Comparison of ENCODE assay signal across 8 cellular contexts in genomic region chr5:149549461-149550266, GRCh38. TPM values are rescaled to one million over a fixed set of nuclear protein-coding genes. Genes with fewer than 3 reads are reported as not detected.
DNase-seq lines count a peak whose midpoint lies in the region; ATAC-seq and TF ChIP-seq lines count a peak whose summit lies in the region.

No MANE protein-coding gene starts in this region.

- DNase-seq in MM.1S (peak; percentile 52), T-helper 22 cell (ENCODE audit: low read depth) (peak; percentile 12), chondrocyte (ENCODE audit: low spot score) (no peak), lower lobe of right lung (no peak), foreskin melanocyte (no peak)
- peak; percentile 43 to 58 for DNase-seq in stimulated activated naive CD8-positive, alpha-beta T cell treated with anti-CD3 and anti-CD28 coated beads, Interleukin-15, amount 100 ng/mL, for 72 hours

- H3K9me2 ChIP-seq in DOHH2 (replicated peaks; ENCODE audit: control insufficient read depth, low read length): no peaks in the 10 kb centered on the region
- no peaks in the 10 kb centered on the region for H3K9me2 ChIP-seq in MM.1S (replicated peaks; ENCODE audit: insufficient read depth, low read length)

- H3K4me1 ChIP-seq in DOHH2 (ENCODE audit: control insufficient read depth, low read length) (peaks cover 42% of the 10 kb centered on the region), MM.1S (ENCODE audit: low read length) (peaks cover 13% of the 10 kb centered on the region), lower lobe of right lung (peaks cover 52% of the 10 kb centered on the region)

- peaks cover 65% of the 10 kb centered on the region for H3K36me3 ChIP-seq in DOHH2 (ENCODE audit: control insufficient read depth, low read length)
- peaks cover 8% of the 10 kb centered on the region; the same call in 1 of the 2 replicates for H3K36me3 ChIP-seq in MM.1S (replicated peaks; ENCODE audit: insufficient read depth, low read length)
- peaks cover 47% of the 10 kb centered on the region for H3K36me3 ChIP-seq in lower lobe of right lung

- ATAC-seq in GM21576 (IDR thresholded peaks at IDR 0.05; ENCODE audit: unreplicated experiment) (peak; percentile 32), lower lobe of right lung (no peak)
- ATAC-seq in stimulated activated naive CD8-positive, alpha-beta T cell treated with anti-CD3 and anti-CD28 coated beads, Interleukin-15, amount 100 ng/mL, for 72 hours: peak; percentile 42

- peaks cover 24% of the 10 kb centered on the region for H3K36me3 Mint-ChIP-seq in chondrocyte (ENCODE audit: low read depth)

- peak overlapping the region; percentile 97 for H3K4me3 Mint-ChIP-seq in chondrocyte (ENCODE audit: unreplicated experiment)
- H3K4me3 Mint-ChIP-seq in stimulated activated naive CD8-positive, alpha-beta T cell treated with anti-CD3 and anti-CD28 coated beads, Interleukin-15, amount 100 ng/mL, for 72 hours: peak overlapping the region; percentile 98 to 99

- no peaks in the 10 kb centered on the region for H3K27me3 Mint-ChIP-seq in chondrocyte (ENCODE audit: low read depth)
- H3K27me3 Mint-ChIP-seq in stimulated activated naive CD8-positive, alpha-beta T cell treated with anti-CD3 and anti-CD28 coated beads, Interleukin-15, amount 100 ng/mL, for 72 hours: no peaks in the 10 kb centered on the region

- H3K4me2 ChIP-seq in DOHH2 (ENCODE audit: low read length) (peak overlapping the region; percentile 97), MM.1S (ENCODE audit: low read depth, low read length) (peak overlapping the region; percentile 95)

- H4K20me1 ChIP-seq in DOHH2 (ENCODE audit: control insufficient read depth, insufficient read depth, low read depth, low read length) (peaks cover 18% of the 10 kb centered on the region), MM.1S (ENCODE audit: insufficient read depth, low read length) (0 out of 2 replicates have a peak, but pooled peaks cover 5% of the 10 kb centered on the region)

- H3K4me3 ChIP-seq in DOHH2 (ENCODE audit: low read length) (peak overlapping the region; percentile 94), MM.1S (ENCODE audit: low read length) (peak overlapping the region; percentile 99), lower lobe of right lung (peak overlapping the region; percentile 91)

- H3K79me2 ChIP-seq in DOHH2 (ENCODE audit: control insufficient read depth, low read length): peaks cover 80% of the 10 kb centered on the region
- H3K79me2 ChIP-seq in MM.1S (ENCODE audit: low read length): peaks cover 72% of the 10 kb centered on the region

- peak overlapping the region; percentile 80 for H3K27ac ChIP-seq in DOHH2 (ENCODE audit: low read depth, low read length)
- peak overlapping the region; percentile 86 for H3K27ac ChIP-seq in MM.1S (ENCODE audit: low read length)
- peak overlapping the region; percentile 98 for H3K27ac ChIP-seq in lower lobe of right lung

- intact Hi-C loops in lower lobe of right lung (cut with DNase I): no loop called here

- H2AFZ ChIP-seq in MM.1S (ENCODE audit: low read length): no peak overlapping the region

- peak overlapping the region; percentile 99 for H3K27ac Mint-ChIP-seq in chondrocyte (ENCODE audit: unreplicated experiment)
- peak overlapping the region; percentile 100 for H3K27ac Mint-ChIP-seq in stimulated activated naive CD8-positive, alpha-beta T cell treated with anti-CD3 and anti-CD28 coated beads, Interleukin-15, amount 100 ng/mL, for 72 hours

- H3F3A ChIP-seq in DOHH2 (ENCODE audit: control insufficient read depth, insufficient read depth): no peaks in the 10 kb centered on the region
- H3F3A ChIP-seq in MM.1S (ENCODE audit: insufficient read depth, low read length): peaks cover 22% of the 10 kb centered on the region; the same call in 1 of the 2 replicates

- no peaks in the 10 kb centered on the region for H3K9me3 ChIP-seq in DOHH2 (ENCODE audit: control insufficient read depth, insufficient read depth, low read length)
- H3K9me3 ChIP-seq in MM.1S (replicated peaks; ENCODE audit: insufficient read depth, low read length): no peaks in the 10 kb centered on the region
- no peaks in the 10 kb centered on the region for H3K9me3 ChIP-seq in lower lobe of right lung

- H3K9ac ChIP-seq in MM.1S (ENCODE audit: low read length): peak overlapping the region; percentile 99

- H3K4me1 Mint-ChIP-seq in chondrocyte (ENCODE audit: low read depth): peaks cover 45% of the 10 kb centered on the region
- H3K4me1 Mint-ChIP-seq in stimulated activated naive CD8-positive, alpha-beta T cell treated with anti-CD3 and anti-CD28 coated beads, Interleukin-15, amount 100 ng/mL, for 72 hours: peaks cover 51% of the 10 kb centered on the region

- H3K27me3 ChIP-seq in DOHH2 (ENCODE audit: control insufficient read depth, low read length) (no peaks in the 10 kb centered on the region), MM.1S (replicated peaks; ENCODE audit: insufficient read depth, low read length) (no peaks in the 10 kb centered on the region), lower lobe of right lung (ENCODE audit: low read depth) (no peaks in the 10 kb centered on the region)

- H3K9me3 Mint-ChIP-seq in chondrocyte (ENCODE audit: low read depth): no peaks in the 10 kb centered on the region
- no peaks in the 10 kb centered on the region for H3K9me3 Mint-ChIP-seq in stimulated activated naive CD8-positive, alpha-beta T cell treated with anti-CD3 and anti-CD28 coated beads, Interleukin-15, amount 100 ng/mL, for 72 hours

- TF ChIP-seq CTCF in DOHH2 (IDR thresholded peaks at IDR 0.05; ENCODE audit: low read depth, low read length, poor library complexity, severe bottlenecking): no peak
- TF ChIP-seq CTCF in MM.1S (IDR thresholded peaks at IDR 0.05; ENCODE audit: low read length): no peak
- TF ChIP-seq CTCF in chondrocyte (IDR thresholded peaks at IDR 0.05): peak; percentile 49
- TF ChIP-seq CTCF in lower lobe of right lung (IDR thresholded peaks at IDR 0.05): no peak

RNA-seq across cellular contexts. Expression of gene CSNK1A1, which starts 1.6 kb away (rescaled TPM):
- total RNA-seq in chondrocyte (214 to 227 TPM (median 224 TPM) in 3 replicates), lower lobe of right lung (198 TPM)

RNA-seq across cellular contexts. Expression of gene ARHGEF37, which starts 31.6 kb away (rescaled TPM):
- total RNA-seq in chondrocyte: 5.8 to 16.8 TPM (median 6.0 TPM) in 3 replicates
- total RNA-seq in lower lobe of right lung: 13.5 TPM

Comparison
In these comparisons a context has a peak if more than half of its experiments do, and no peak if none do; other contexts are left out.
1. ATAC-seq: peak in GM21576 (single experiment) and stimulated activated naive CD8-positive, alpha-beta T cell treated with anti-CD3 and anti-CD28 coated beads, Interleukin-15, amount 100 ng/mL, for 72 hours (single experiment); none in lower lobe of right lung (0 of 2).
2. DNase-seq: peak in MM.1S (single experiment), T-helper 22 cell (single experiment) and stimulated activated naive CD8-positive, alpha-beta T cell treated with anti-CD3 and anti-CD28 coated beads, Interleukin-15, amount 100 ng/mL, for 72 hours (2 of 2); none in chondrocyte (single experiment), lower lobe of right lung (single experiment) and foreskin melanocyte (single experiment).
3. Peak in every context shown above with its lines, with median percentiles within 50 percentile points of each other: H3K27ac ChIP-seq and H3K4me3 ChIP-seq.